1 cellular context compared by ENCODE assay signal in the genomic region with DNA sequence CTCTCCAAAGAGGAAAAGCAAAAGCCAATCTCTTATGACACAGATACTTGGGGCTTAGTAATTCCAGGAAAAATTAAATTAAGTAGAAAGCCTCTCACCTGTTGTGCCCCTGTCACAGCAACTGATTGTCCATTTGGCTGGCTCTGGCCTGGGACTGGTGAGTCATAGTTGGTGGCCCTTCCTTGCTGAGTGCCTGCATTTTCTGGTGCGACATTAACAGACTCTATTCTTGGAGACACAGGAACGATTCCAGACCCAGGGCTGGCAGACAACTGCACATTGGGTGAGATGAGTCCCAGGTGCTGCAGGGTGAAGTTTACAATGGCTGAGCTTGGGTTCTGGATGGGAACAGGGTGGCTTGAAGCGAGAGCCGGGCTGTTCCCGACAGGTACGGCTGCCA.
TF ChIP-seq lines count a peak whose summit lies in the region.

No MANE protein-coding gene starts in this region.

TF ChIP-seq in GM12878, 131 proteins besides CTCF, POLR2A, EP300 and RAD21:
- TF ChIP-seq RUNX3 (IDR thresholded peaks at IDR 0.05; ENCODE audit: low read length) (no peak), USF2 (IDR thresholded peaks at IDR 0.05; ENCODE audit: borderline replicate concordance, low read depth, low read length) (no peak), ZNF217 (IDR thresholded peaks at IDR 0.05) (no peak), SIN3A (IDR thresholded peaks at IDR 0.05; ENCODE audit: low read depth, low read length) (no peak)
TF ChIP-seq in GM12878: peak in this region for 0.
